In the genomic region with DNA sequence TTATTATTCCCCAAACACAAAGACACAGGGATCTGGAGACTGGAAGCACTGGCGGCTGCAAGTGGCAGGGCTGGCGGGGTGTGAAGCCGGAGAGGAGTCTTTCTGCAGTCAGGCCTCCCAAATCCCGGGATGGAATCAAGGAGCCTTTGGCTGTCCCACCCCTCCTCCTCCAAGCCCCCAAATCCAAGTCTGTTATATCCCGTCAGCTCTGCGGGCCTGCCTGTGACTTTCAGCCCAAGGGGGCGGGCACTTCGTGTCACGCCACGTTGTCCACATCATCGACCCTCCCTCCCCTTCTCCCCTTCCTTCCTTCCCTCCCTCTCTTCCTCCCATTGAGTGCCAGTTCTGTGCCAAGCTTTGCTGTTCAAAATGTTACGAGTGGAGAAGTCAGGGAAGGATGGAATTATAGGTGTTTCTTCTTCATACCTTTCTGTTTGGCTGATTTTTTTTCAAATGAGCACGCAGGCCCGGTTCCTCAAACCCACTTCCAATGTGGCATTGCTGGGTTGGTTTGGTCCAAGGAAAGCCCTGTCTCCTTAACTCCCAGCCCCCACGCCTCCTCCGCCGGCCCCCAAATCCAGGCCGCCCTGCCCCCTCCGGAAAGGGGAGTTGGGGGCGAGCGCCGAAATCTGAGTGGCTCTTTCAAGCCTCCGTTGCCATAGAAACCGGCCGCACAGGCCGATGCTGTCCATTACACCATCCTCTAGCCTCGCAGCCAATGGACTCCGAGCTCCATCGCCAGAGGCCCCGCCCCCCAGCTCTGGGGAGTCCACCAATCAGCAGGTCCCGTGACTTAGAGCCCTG, we compare ENCODE assay signal across 8 cellular contexts.
DNase-seq lines count a peak whose midpoint lies in the region; ATAC-seq and TF ChIP-seq lines count a peak whose summit lies in the region.

No MANE protein-coding gene starts in this region.

- ATAC-seq in GM19025 (IDR thresholded peaks at IDR 0.05; ENCODE audit: low read depth, unreplicated experiment) (peak; percentile 99), HG03280 (IDR thresholded peaks at IDR 0.05; ENCODE audit: unreplicated experiment) (peak; percentile 98)

- peak; percentile 99 for DNase-seq in AG09319 (ENCODE audit: extremely low read depth, low read depth)
- DNase-seq in NCI-H748 (lab: John Stamatoyannopoulos, UW; ENCODE audit: unreplicated experiment): peak; percentile 100
- DNase-seq in activated T-cell treated with anti-CD3 and anti-CD28 coated beads for 1 hour (ENCODE audit: low read depth): peak; percentile 69
- DNase-seq in epithelial cell of esophagus (ENCODE audit: low read depth): peak; percentile 72
- peak; percentile 99 for DNase-seq in midbrain (lab: John Stamatoyannopoulos, UW)
- DNase-seq in stimulated activated CD8-positive, alpha-beta memory T cell treated with anti-CD3 and anti-CD28 coated beads, Interleukin-15, amount 100 ng/mL, for 24 hours (ENCODE audit: low read depth): peak; percentile 57

- H3K4me3 ChIP-seq in epithelial cell of esophagus (ENCODE audit: low read length): no peak overlapping the region

- TF ChIP-seq CTCF in AG09319 (IDR thresholded peaks at IDR 0.05; ENCODE audit: low read depth, low read length) (no peak), epithelial cell of esophagus (IDR thresholded peaks at IDR 0.05; ENCODE audit: insufficient read depth, low read depth, low read length, missing control alignments) (no peak)
